In the genomic region with DNA sequence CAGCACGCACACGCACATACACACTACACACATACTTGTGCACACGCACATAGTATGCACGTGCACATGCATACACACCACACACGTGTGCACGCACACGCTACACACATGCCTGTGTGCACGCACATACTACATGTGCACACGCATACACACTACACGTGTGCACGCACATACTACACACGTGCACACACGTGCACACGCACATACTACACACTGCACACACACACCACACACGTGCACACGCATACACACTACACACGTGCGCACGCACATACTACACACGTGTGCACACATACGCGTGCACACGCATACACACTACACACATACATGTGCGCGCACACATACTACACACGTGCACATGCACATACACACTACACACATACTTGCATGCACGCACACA, we compare ENCODE assay signal across 33 cellular contexts. TPM values are rescaled to one million over a fixed set of nuclear protein-coding genes. Genes with fewer than 3 reads are reported as not detected.
"Had no signal": no experiment of that assay in that cellular context is flagged by ENCODE, and none has a peak within 500 bp of the region (broad histone marks: within the 10 kb centered on the region; RNA-seq: fewer than 3 reads in every experiment).

No MANE protein-coding gene starts in this region.

- H3K4me3 ChIP-seq: breast epithelium, left lung, lower lobe of right lung, mucosa of descending colon, psoas muscle, smooth muscle cell, stomach, thyroid gland had no signal

- H3K9me3 Mint-ChIP-seq: activated CD4-positive, alpha-beta T cell treated with anti-CD3 and anti-CD28 coated beads, Interleukin-2, amount 10 ng/mL, durations not matched to agents 24 days and 14 days; activated T-helper 1 cell treated with anti-CD3 and anti-CD28 coated beads, Interleukin-12 subunit alpha, Interleukin-12 subunit beta, Interleukin-2, Interleukin-4 antibody, amounts not matched to agents 30 ng/mL and 10 ng/mL and 1 ng/mL, durations not matched to agents 14 hours and 24 hours and 36 hours; nephron progenitor cell; T-helper 1 cell treated with Interleukin-12 subunit alpha and Interleukin-12 subunit beta and Interleukin-4 antibody, amounts not matched to agents 30 μg/mL and 1 μg/mL, for 36 hours had no signal

- H2AFZ ChIP-seq: parathyroid adenoma had no signal

- H3K9ac ChIP-seq: parathyroid adenoma had no signal

- H3K4me1 Mint-ChIP-seq: activated naive CD4-positive, alpha-beta T cell treated with anti-CD3 and anti-CD28 coated beads, Interleukin-2, amount 10 ng/mL, durations not matched to agents 7 days and 5 days had no signal

- H3K27me3 Mint-ChIP-seq: activated CD4-positive, alpha-beta memory T cell treated with anti-CD3 and anti-CD28 coated beads for 36 hours; activated CD4-positive, alpha-beta T cell treated with anti-CD3 and anti-CD28 coated beads, Interleukin-2, amount 10 ng/mL, durations not matched to agents 24 days and 14 days; activated naive CD4-positive, alpha-beta T cell treated with anti-CD3 and anti-CD28 coated beads, Interleukin-2, amount 10 ng/mL, durations not matched to agents 7 days and 5 days had no signal

- H3K27ac Mint-ChIP-seq: activated CD4-positive, alpha-beta memory T cell treated with anti-CD3 and anti-CD28 coated beads for 36 hours; activated CD4-positive, alpha-beta T cell treated with anti-CD3 and anti-CD28 coated beads, Interleukin-2, amount 10 ng/mL, durations not matched to agents 24 days and 14 days; activated naive CD4-positive, alpha-beta T cell treated with anti-CD3 and anti-CD28 coated beads, Interleukin-2, amount 10 ng/mL, durations not matched to agents 7 days and 5 days; activated T-helper 1 cell treated with anti-CD3 and anti-CD28 coated beads, Interleukin-12 subunit alpha, Interleukin-12 subunit beta, Interleukin-2, Interleukin-4 antibody, amounts not matched to agents 30 ng/mL and 10 ng/mL and 1 ng/mL, durations not matched to agents 14 hours and 24 hours and 36 hours; nephron progenitor cell; stimulated activated naive B cell treated with anti-CD40 and anti-IgM and Interleukin-4, amounts not matched to agents 10 μg/mL and 1 μg/mL and 100 μg/mL, for 72 hours; T-helper 1 cell treated with Interleukin-12 subunit alpha and Interleukin-12 subunit beta and Interleukin-4 antibody, amounts not matched to agents 30 μg/mL and 1 μg/mL, for 36 hours had no signal

- H3K4me2 ChIP-seq: smooth muscle cell had no signal

- H3K4me1 ChIP-seq: parathyroid adenoma had no signal

- ATAC-seq: left lung; lower lobe of right lung; mucosa of descending colon; psoas muscle; stimulated activated naive B cell treated with anti-CD40 and anti-IgM and Interleukin-4, amounts not matched to agents 10 μg/mL and 1 μg/mL and 100 μg/mL, for 72 hours had no signal

- H3K36me3 ChIP-seq: breast epithelium, left lung, lower lobe of right lung, thyroid gland, WERI-Rb-1 had no signal

- H3K9me3 ChIP-seq: breast epithelium, left lung, lower lobe of right lung, mucosa of descending colon, psoas muscle, stomach, thyroid gland had no signal

- H3K36me3 Mint-ChIP-seq: activated CD4-positive, alpha-beta memory T cell treated with anti-CD3 and anti-CD28 coated beads for 36 hours had no signal

- H3K79me2 ChIP-seq: parathyroid adenoma had no signal

- H3K27me3 ChIP-seq: breast epithelium, thyroid gland had no signal

- DNase-seq: activated CD4-positive, alpha-beta memory T cell treated with anti-CD3 and anti-CD28 coated beads for 36 hours; activated CD4-positive, alpha-beta T cell treated with anti-CD3 and anti-CD28 coated beads, Interleukin-2, amount 10 ng/mL, durations not matched to agents 24 days and 14 days; activated CD4-positive, CD25-positive, alpha-beta regulatory T cell treated with anti-CD3 and anti-CD28 coated beads, Interleukin-2, amount 50 U/mL, for 72 hours; activated CD8-positive, alpha-beta memory T cell treated with anti-CD3 and anti-CD28 coated beads, Interleukin-2, amount 50 U/mL, for 4 hours; activated gamma-delta T cell; activated naive CD4-positive, alpha-beta T cell treated with anti-CD3 and anti-CD28 coated beads, Interleukin-2, amount 10 ng/mL, durations not matched to agents 7 days and 5 days; activated T-cell treated with anti-CD3 and anti-CD28 coated beads, Interleukin-2, amount 50 U/mL, for 1 hour; amygdala; effector CD8-positive, alpha-beta T cell; lower lobe of right lung; mesendoderm; mucosa of descending colon; nephron progenitor cell; psoas muscle; stimulated activated CD4-positive, alpha-beta T cell treated with anti-CD3 and anti-CD28 coated beads, Interleukin-2, amount 100 ng/mL, for 24 hours; stimulated activated naive B cell treated with anti-CD40 and anti-IgM and Interleukin-4, amounts not matched to agents 10 μg/mL and 1 μg/mL and 100 μg/mL, for 72 hours; stomach; SW 1271; T1000; thyroid gland; WERI-Rb-1 had no signal

- FAIRE-seq: colon, endometrium, frontal cortex, islet of Langerhans had no signal

- H3K4me3 Mint-ChIP-seq: activated CD4-positive, alpha-beta memory T cell treated with anti-CD3 and anti-CD28 coated beads for 36 hours; activated CD4-positive, alpha-beta T cell treated with anti-CD3 and anti-CD28 coated beads, Interleukin-2, amount 10 ng/mL, durations not matched to agents 24 days and 14 days; activated naive CD4-positive, alpha-beta T cell treated with anti-CD3 and anti-CD28 coated beads, Interleukin-2, amount 10 ng/mL, durations not matched to agents 7 days and 5 days; activated T-helper 1 cell treated with anti-CD3 and anti-CD28 coated beads, Interleukin-12 subunit alpha, Interleukin-12 subunit beta, Interleukin-2, Interleukin-4 antibody, amounts not matched to agents 30 ng/mL and 10 ng/mL and 1 ng/mL, durations not matched to agents 14 hours and 24 hours and 36 hours; nephron progenitor cell; stimulated activated naive B cell treated with anti-CD40 and anti-IgM and Interleukin-4, amounts not matched to agents 10 μg/mL and 1 μg/mL and 100 μg/mL, for 72 hours; T-helper 1 cell treated with Interleukin-12 subunit alpha and Interleukin-12 subunit beta and Interleukin-4 antibody, amounts not matched to agents 30 μg/mL and 1 μg/mL, for 36 hours had no signal

- H3K27ac ChIP-seq: breast epithelium, epithelial cell of prostate, left lung, lower lobe of right lung, parathyroid adenoma, psoas muscle, stomach, thyroid gland, WERI-Rb-1 had no signal

RNA-seq across cellular contexts. Expression of gene ARHGAP8, which starts 19.7 kb away (rescaled TPM):
- total RNA-seq: dermis microvascular lymphatic vessel endothelial cell had no signal
- polyA plus RNA-seq: psoas muscle had no signal
